7 cellular contexts compared by ENCODE assay signal in genomic region chr19:11179145-11179465, GRCh38. TPM values are rescaled to one million over a fixed set of nuclear protein-coding genes. Genes with fewer than 3 reads are reported as not detected.
DNase-seq lines count a peak whose midpoint lies in the region; ATAC-seq, FAIRE-seq and TF ChIP-seq lines count a peak whose summit lies in the region.
"Not testable (repeated sequence)": the region's sequence is repeated elsewhere in the genome, so short reads cannot be mapped to it uniquely, and the experiment has no call there.

No MANE protein-coding gene starts in this region.

- not testable (repeated sequence) for DNase-seq in OCI-LY7 (ENCODE audit: low spot score); astrocyte (ENCODE audit: low read depth); esophagus squamous epithelium (lab: John Stamatoyannopoulos, UW); right atrium auricular region (ENCODE audit: low spot score); gastrocnemius medialis; thoracic aorta (ENCODE audit: low spot score)

- not testable (repeated sequence) for H3K27me3 Mint-ChIP-seq in astrocyte (ENCODE audit: low read depth, unreplicated experiment)

- intact Hi-C loops in OCI-LY7 (cut with micrococcal nuclease; ENCODE audit: unreplicated experiment); esophagus squamous epithelium (cut with DNase I); gastrocnemius medialis (cut with DNase I; ENCODE audit: low total_unique reads): not testable (repeated sequence)

- not testable (repeated sequence) for H3K27me3 ChIP-seq in DOHH2 (ENCODE audit: control insufficient read depth, low read length); astrocyte (ENCODE audit: insufficient read depth, low read length); esophagus squamous epithelium; right atrium auricular region; gastrocnemius medialis; thoracic aorta (replicated peaks; ENCODE audit: insufficient read depth)

- H3K36me3 ChIP-seq in DOHH2 (ENCODE audit: control insufficient read depth, low read length), result peaks cover 77% of the 10 kb centered on the region
- H3K36me3 ChIP-seq in OCI-LY7 (ENCODE audit: insufficient read depth, low read length), result peaks cover 76% of the 10 kb centered on the region
- H3K36me3 ChIP-seq in astrocyte (ENCODE audit: insufficient read depth, low read length), result peaks cover 21% of the 10 kb centered on the region
- peaks cover 9 to 60% (median 11%) of the 10 kb centered on the region in 3 donors for H3K36me3 ChIP-seq in esophagus squamous epithelium
- peaks cover 65% of the 10 kb centered on the region for H3K36me3 ChIP-seq in right atrium auricular region
- peaks cover 0 to 22% of the 10 kb centered on the region in 2 donors for H3K36me3 ChIP-seq in gastrocnemius medialis
- peaks cover 43% of the 10 kb centered on the region for H3K36me3 ChIP-seq in thoracic aorta

- WGBS in esophagus squamous epithelium, 2 donors, result 81 to 82% methylated on average over 2 to 6 of the region's 9 CpGs

- not testable (repeated sequence) for H3K9me3 ChIP-seq in DOHH2 (ENCODE audit: control insufficient read depth, insufficient read depth, low read length); OCI-LY7 (ENCODE audit: low read length); astrocyte (ENCODE audit: insufficient read depth, low read depth, low read length); esophagus squamous epithelium; right atrium auricular region; gastrocnemius medialis; thoracic aorta

- not testable (repeated sequence) for FAIRE-seq in astrocyte (lab: Jason Lieb, UNC)

- H2AFZ ChIP-seq in OCI-LY7 (ENCODE audit: low read length); astrocyte (ENCODE audit: low read depth, low read length): not testable (repeated sequence)

- H3K9me2 ChIP-seq in DOHH2 (replicated peaks; ENCODE audit: control insufficient read depth, low read length); OCI-LY7 (ENCODE audit: insufficient read depth, low read length): not testable (repeated sequence)

- H3K27ac Mint-ChIP-seq in astrocyte (ENCODE audit: unreplicated experiment), result not testable (repeated sequence)

- ATAC-seq in gastrocnemius medialis; thoracic aorta (ENCODE audit: insufficient number of reproducible peaks, low FRiP score, low read depth): not testable (repeated sequence)

- not testable (repeated sequence) for H3K4me3 ChIP-seq in DOHH2 (ENCODE audit: low read length); OCI-LY7 (ENCODE audit: low read depth, low read length, poor library complexity, severe bottlenecking); astrocyte (ENCODE audit: insufficient read depth, low read depth, low read length); esophagus squamous epithelium; right atrium auricular region; gastrocnemius medialis; thoracic aorta

- H3K27ac ChIP-seq in DOHH2 (ENCODE audit: low read depth, low read length) (peak overlapping the region; percentile 70), OCI-LY7 (ENCODE audit: low read depth, low read length, poor library complexity, severe bottlenecking) (peak overlapping the region; percentile 50), esophagus squamous epithelium (peak overlapping the region in 3 of 4 donors; percentile 71 to 77 (median 74)), right atrium auricular region (peak overlapping the region; percentile 46 to 63), gastrocnemius medialis (peak overlapping the region in 3 of 4 donors; percentile 43 to 54 (median 48)), thoracic aorta (peak overlapping the region; percentile 69 to 85)
- H3K27ac ChIP-seq in astrocyte (ENCODE audit: low read depth, low read length), result not testable (repeated sequence)

- peaks cover 41% of the 10 kb centered on the region for H3K79me2 ChIP-seq in DOHH2 (ENCODE audit: control insufficient read depth, low read length)
- peaks cover 25% of the 10 kb centered on the region; the same call in 1 of the 2 replicates for H3K79me2 ChIP-seq in OCI-LY7 (ENCODE audit: insufficient read depth, low read depth, low read length)
- not testable (repeated sequence) for H3K79me2 ChIP-seq in astrocyte (ENCODE audit: insufficient read depth, low read length)

- not testable (repeated sequence) for H3F3A ChIP-seq in DOHH2 (ENCODE audit: control insufficient read depth, insufficient read depth)

- not testable (repeated sequence) for H3K4me3 Mint-ChIP-seq in astrocyte (ENCODE audit: unreplicated experiment)

- not testable (repeated sequence) for H3K4me1 Mint-ChIP-seq in astrocyte (ENCODE audit: low read depth, unreplicated experiment)

- not testable (repeated sequence) for H3K9ac ChIP-seq in astrocyte (ENCODE audit: low read length)

- H3K4me1 ChIP-seq in DOHH2 (ENCODE audit: control insufficient read depth, low read length), result peaks cover 29% of the 10 kb centered on the region
- H3K4me1 ChIP-seq in OCI-LY7 (ENCODE audit: insufficient read depth, low read length, poor library complexity, severe bottlenecking), result peaks cover 28% of the 10 kb centered on the region
- peaks cover 10% of the 10 kb centered on the region for H3K4me1 ChIP-seq in astrocyte (ENCODE audit: insufficient read depth, low read length)
- peaks cover 6 to 33% (median 11%) of the 10 kb centered on the region in 3 donors for H3K4me1 ChIP-seq in esophagus squamous epithelium
- H3K4me1 ChIP-seq in right atrium auricular region, result peaks cover 0 to 28% of the 10 kb centered on the region in 2 donors
- peaks cover 7 to 15% of the 10 kb centered on the region in 2 donors for H3K4me1 ChIP-seq in gastrocnemius medialis
- H3K4me1 ChIP-seq in thoracic aorta (ENCODE audit: control insufficient read depth in 1 of 2, low read depth in 2 of 2), result peaks cover 22 to 56% of the 10 kb centered on the region in 2 donors

- peaks cover 33% of the 10 kb centered on the region for H3K36me3 Mint-ChIP-seq in astrocyte (ENCODE audit: low read depth, unreplicated experiment)

- TF ChIP-seq CTCF in DOHH2 (IDR thresholded peaks at IDR 0.05; ENCODE audit: low read depth, low read length, poor library complexity, severe bottlenecking); OCI-LY7 (conservative IDR thresholded peaks at IDR 0.05; ENCODE audit: low read length); astrocyte (IDR thresholded peaks at IDR 0.05; ENCODE audit: insufficient read depth, low read depth, low read length); esophagus squamous epithelium (IDR thresholded peaks at IDR 0.05); right atrium auricular region (IDR thresholded peaks at IDR 0.05); gastrocnemius medialis (IDR thresholded peaks at IDR 0.05 in 4 of 5, conservative IDR thresholded peaks at IDR 0.05 in 1 of 5); thoracic aorta (IDR thresholded peaks at IDR 0.05): not testable (repeated sequence)

- BruUV-seq in OCI-LY7 (replicated peaks; lab: Mats Ljungman, UMichigan), result not testable (repeated sequence)

- not testable (repeated sequence) for H3K9me3 Mint-ChIP-seq in astrocyte (ENCODE audit: unreplicated experiment)

- CTCF ChIA-PET in OCI-LY7 (lab: Charles Lee; ENCODE audit: unreplicated experiment), result not testable (repeated sequence)

- POLR2A ChIA-PET in OCI-LY7 (lab: Charles Lee), result interaction anchor here (0.6 kb wide), 1 partner anchor 561 kb away, joined by 3 read pairs; no protein-coding TSS in a partner anchor

- TF ChIP-seq POLR2A in esophagus squamous epithelium (IDR thresholded peaks at IDR 0.05); gastrocnemius medialis (IDR thresholded peaks at IDR 0.05): not testable (repeated sequence)

- H3K4me2 ChIP-seq in DOHH2 (ENCODE audit: low read length) (peak overlapping the region; percentile 84), OCI-LY7 (ENCODE audit: low read length) (peak overlapping the region; percentile 51; the same call in 1 of the 2 replicates), astrocyte (ENCODE audit: low read length) (peak overlapping the region; percentile 46)

- in situ Hi-C loops in gastrocnemius medialis (cut with MboI; ENCODE audit: low sequenced_read_pairs in 4 of 4), result not testable (repeated sequence)

- H4K20me1 ChIP-seq in DOHH2 (ENCODE audit: control insufficient read depth, insufficient read depth, low read depth, low read length); OCI-LY7 (ENCODE audit: insufficient read depth, low read length); astrocyte (ENCODE audit: insufficient read depth, low read length): not testable (repeated sequence)

RNA-seq across cellular contexts. Expression of gene KANK2, which starts 18.2 kb away (rescaled TPM):
- 135 and 186 TPM in 2 replicates for total RNA-seq in OCI-LY7 (2014; rRNA removed; shearing (Covaris generic))
- total RNA-seq in OCI-LY7 (2022) (174 TPM in 2 replicates), astrocyte (50.3 and 55.2 TPM in 2 replicates), esophagus squamous epithelium (100 to 1,000 TPM in 1 of 4 donors, 10 to 100 TPM in 3; 29.3 to 287 (median 57.1) TPM), right atrium auricular region (100 to 1,000 TPM; 445 to 622 TPM), gastrocnemius medialis (100 to 1,000 TPM in 3 of 4 donors, 10 to 100 TPM in 1; 37.7 to 192 (median 149) TPM), thoracic aorta (100 to 1,000 TPM; 647 to 689 TPM)

RNA-seq across cellular contexts. Expression of gene SPC24, which starts 23.5 kb away (rescaled TPM):
- total RNA-seq in OCI-LY7 (2014; rRNA removed; shearing (Covaris generic)), result 184 and 220 TPM in 2 replicates
- total RNA-seq in OCI-LY7 (2022) (132 and 133 TPM in 2 replicates), astrocyte (2.0 and 3.2 TPM in 2 replicates), esophagus squamous epithelium (10 to 100 TPM in 1 of 4 donors, 1 to 10 TPM in 3; 2.9 to 10.9 (median 6.3) TPM), right atrium auricular region (1 to 10 TPM; 1.2 to 5.7 TPM), gastrocnemius medialis (1 to 10 TPM in 1 of 4 donors, under 1 TPM in 1, not detected in 2; 0.55 to 1.6 TPM), thoracic aorta (1 to 10 TPM; 2.4 to 4.7 TPM)

Comparison
In these comparisons a context has a peak if more than half of its experiments do, and no peak if none do; other contexts are left out.
1. RNA of gene SPC24, which starts 23.5 kb away (total RNA-seq): 132 to 220 TPM in OCI-LY7; 2.9 to 10.9 TPM in esophagus squamous epithelium, 1.2 to 5.7 TPM in right atrium auricular region, 2.4 to 4.7 TPM in thoracic aorta, 2.0 to 3.2 TPM in astrocyte and 0.55 to 1.6 TPM in gastrocnemius medialis; every median in the first group is over 10 times any median in the second.
2. Peak in every context shown above with its lines, with median percentiles within 50 percentile points of each other: H3K4me2 ChIP-seq.